In the genomic region with DNA sequence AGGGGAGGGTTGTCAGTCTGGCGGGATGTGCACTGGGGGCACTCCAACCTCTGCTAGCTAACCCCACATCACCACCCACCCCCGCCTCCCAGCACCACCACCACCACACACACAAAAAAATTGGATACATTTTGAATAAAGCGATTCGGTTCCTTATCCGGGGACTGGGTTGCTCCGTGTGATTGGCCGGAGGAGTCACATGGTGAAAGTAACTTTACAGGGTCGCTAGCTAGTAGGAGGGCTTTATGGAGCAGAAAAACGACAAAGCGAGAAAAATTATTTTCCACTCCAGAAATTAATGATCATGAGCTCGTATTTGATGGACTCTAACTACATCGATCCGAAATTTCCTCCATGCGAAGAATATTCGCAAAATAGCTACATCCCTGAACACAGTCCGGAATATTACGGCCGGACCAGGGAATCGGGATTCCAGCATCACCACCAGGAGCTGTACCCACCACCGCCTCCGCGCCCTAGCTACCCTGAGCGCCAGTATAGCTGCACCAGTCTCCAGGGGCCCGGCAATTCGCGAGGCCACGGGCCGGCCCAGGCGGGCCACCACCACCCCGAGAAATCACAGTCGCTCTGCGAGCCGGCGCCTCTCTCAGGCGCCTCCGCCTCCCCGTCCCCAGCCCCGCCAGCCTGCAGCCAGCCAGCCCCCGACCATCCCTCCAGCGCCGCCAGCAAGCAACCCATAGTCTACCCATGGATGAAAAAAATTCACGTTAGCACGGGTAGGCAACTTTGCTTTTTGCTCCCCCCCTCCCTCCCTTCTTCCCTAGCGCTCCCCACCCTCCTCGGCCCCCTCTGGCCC, we compare ENCODE assay signal across 8 cellular contexts. TPM values are rescaled to one million over a fixed set of nuclear protein-coding genes. Genes with fewer than 3 reads are reported as not detected.
DNase-seq lines count a peak whose midpoint lies in the region; ATAC-seq and TF ChIP-seq lines count a peak whose summit lies in the region.

HOXC4 (plus strand) TSS at position 211 of the 817 bp plus-strand sequence; CDS start at position 299, 88 bp downstream.

- peak within 1 kb of the TSS; percentile 35 for H3K4me3 ChIP-seq in iPS-15b (ENCODE audit: low read depth, low read length)
- H3K4me3 ChIP-seq in lower leg skin (ENCODE audit: low read depth, poor library complexity, severe bottlenecking): no peak within 1 kb of the TSS

- H3K4me1 ChIP-seq in iPS-15b (ENCODE audit: control insufficient read depth, insufficient read depth, low read length): peaks cover 18% of the 10 kb centered on the region

- peaks cover 3% of the 10 kb centered on the region for H3K36me3 Mint-ChIP-seq in activated CD4-positive, alpha-beta T cell treated with anti-CD3 and anti-CD28 coated beads, Interleukin-2, amount 10 ng/mL, durations not matched to agents 7 days and 5 days (ENCODE audit: low read depth)
- H3K36me3 Mint-ChIP-seq in activated CD4-positive, alpha-beta memory T cell treated with anti-CD3 and anti-CD28 coated beads for 36 hours: no peaks in the 10 kb centered on the region
- no peaks in the 10 kb centered on the region for H3K36me3 Mint-ChIP-seq in stimulated activated effector memory CD8-positive, alpha-beta T cell treated with anti-CD3 and anti-CD28 coated beads, Interleukin-12 subunit alpha, Interleukin-12 subunit beta, amount 100 ng/mL, for 72 hours

- H3K4me1 Mint-ChIP-seq in activated CD4-positive, alpha-beta T cell treated with anti-CD3 and anti-CD28 coated beads, Interleukin-2, amount 10 ng/mL, durations not matched to agents 7 days and 5 days: peaks cover 27% of the 10 kb centered on the region
- H3K4me1 Mint-ChIP-seq in activated CD4-positive, alpha-beta memory T cell treated with anti-CD3 and anti-CD28 coated beads for 36 hours (ENCODE audit: low read depth): peaks cover 28% of the 10 kb centered on the region
- peaks cover 35% of the 10 kb centered on the region for H3K4me1 Mint-ChIP-seq in stimulated activated effector memory CD8-positive, alpha-beta T cell treated with anti-CD3 and anti-CD28 coated beads, Interleukin-12 subunit alpha, Interleukin-12 subunit beta, amount 100 ng/mL, for 72 hours

- H3K27me3 Mint-ChIP-seq in activated CD4-positive, alpha-beta T cell treated with anti-CD3 and anti-CD28 coated beads, Interleukin-2, amount 10 ng/mL, durations not matched to agents 7 days and 5 days: peaks cover 93% of the 10 kb centered on the region
- H3K27me3 Mint-ChIP-seq in activated CD4-positive, alpha-beta memory T cell treated with anti-CD3 and anti-CD28 coated beads for 36 hours: peaks cover 78% of the 10 kb centered on the region

- 73 to 74% methylated on average over 45 of the region's 45 CpGs for WGBS in lower leg skin, 2 donors

- H3K9ac ChIP-seq in iPS-15b (ENCODE audit: low read depth, low read length): no peak within 1 kb of the TSS

- peak; percentile 43 for ATAC-seq in HG03064 (IDR thresholded peaks at IDR 0.05; ENCODE audit: low read depth, unreplicated experiment)
- ATAC-seq in stimulated activated effector memory CD8-positive, alpha-beta T cell treated with anti-CD3 and anti-CD28 coated beads, Interleukin-12 subunit alpha, Interleukin-12 subunit beta, amount 100 ng/mL, for 72 hours: peak; percentile 80

- H3K9me3 ChIP-seq in iPS-15b (ENCODE audit: control insufficient read depth, insufficient read depth, low read length): no peaks in the 10 kb centered on the region

- H3K27ac Mint-ChIP-seq in activated CD4-positive, alpha-beta T cell treated with anti-CD3 and anti-CD28 coated beads, Interleukin-2, amount 10 ng/mL, durations not matched to agents 7 days and 5 days: peak within 1 kb of the TSS; percentile 69
- H3K27ac Mint-ChIP-seq in activated CD4-positive, alpha-beta memory T cell treated with anti-CD3 and anti-CD28 coated beads for 36 hours: no peak within 1 kb of the TSS
- H3K27ac Mint-ChIP-seq in stimulated activated effector memory CD8-positive, alpha-beta T cell treated with anti-CD3 and anti-CD28 coated beads, Interleukin-12 subunit alpha, Interleukin-12 subunit beta, amount 100 ng/mL, for 72 hours: peak within 1 kb of the TSS; percentile 86

- no peak for TF ChIP-seq POLR2A in lower leg skin (IDR thresholded peaks at IDR 0.05)

- no peaks in the 10 kb centered on the region for H3K9me3 Mint-ChIP-seq in activated CD4-positive, alpha-beta T cell treated with anti-CD3 and anti-CD28 coated beads, Interleukin-2, amount 10 ng/mL, durations not matched to agents 7 days and 5 days
- H3K9me3 Mint-ChIP-seq in activated CD4-positive, alpha-beta memory T cell treated with anti-CD3 and anti-CD28 coated beads for 36 hours: no peaks in the 10 kb centered on the region
- H3K9me3 Mint-ChIP-seq in stimulated activated effector memory CD8-positive, alpha-beta T cell treated with anti-CD3 and anti-CD28 coated beads, Interleukin-12 subunit alpha, Interleukin-12 subunit beta, amount 100 ng/mL, for 72 hours: no peaks in the 10 kb centered on the region

- CTCF ChIA-PET in activated CD4-positive, alpha-beta T cell treated with anti-CD3 and anti-CD28 coated beads, Interleukin-2, amount 10 ng/mL, durations not matched to agents 7 days and 5 days (lab: Charles Lee): interaction anchor here (0.6 to 4.7 kb wide), 11 partner anchors 10 to 409 kb away, joined by 3 to 25 read pairs (median 4); partner anchors contain the start of genes HOXC10 and HOXC5
- CTCF ChIA-PET in activated CD4-positive, alpha-beta memory T cell treated with anti-CD3 and anti-CD28 coated beads for 36 hours (lab: Charles Lee): interaction anchor here (0.6 to 4.0 kb wide), 8 partner anchors 21 to 166 kb away, joined by 3 to 18 read pairs (median 4); partner anchors contain the start of genes HOXC10 and HOXC5

- H3K27me3 ChIP-seq in iPS-15b (ENCODE audit: control insufficient read depth, insufficient read depth, low read length): peaks cover 99% of the 10 kb centered on the region

- TF ChIP-seq CTCF in lower leg skin (IDR thresholded peaks at IDR 0.05): no peak

- no peak for DNase-seq in activated CD4-positive, alpha-beta T cell treated with anti-CD3 and anti-CD28 coated beads, Interleukin-2, amount 10 ng/mL, durations not matched to agents 7 days and 5 days
- DNase-seq in activated CD4-positive, alpha-beta T cell treated with anti-CD3 and anti-CD28 coated beads, Interleukin-2, amount 50 U/mL, for 48 hours: no peak
- no peak for DNase-seq in activated CD4-positive, alpha-beta memory T cell treated with anti-CD3 and anti-CD28 coated beads for 36 hours
- DNase-seq in stimulated activated effector memory CD8-positive, alpha-beta T cell treated with anti-CD3 and anti-CD28 coated beads, Interleukin-12 subunit alpha, Interleukin-12 subunit beta, amount 100 ng/mL, for 72 hours (ENCODE audit: low spot score in 2 of 2): no peak
- DNase-seq in lower leg skin (ENCODE audit: low spot score in 2 of 2) (no peak), A172 (ENCODE audit: low spot score) (no peak)

- no peaks in the 10 kb centered on the region for H3K36me3 ChIP-seq in iPS-15b (ENCODE audit: control insufficient read depth, insufficient read depth, low read length)

- POLR2A ChIA-PET in activated CD4-positive, alpha-beta T cell treated with anti-CD3 and anti-CD28 coated beads, Interleukin-2, amount 10 ng/mL, durations not matched to agents 7 days and 5 days (lab: Charles Lee): interaction anchor here (0.6 kb wide), 1 partner anchor 1745 kb away, joined by 3 read pairs; no protein-coding TSS in a partner anchor
- POLR2A ChIA-PET in activated CD4-positive, alpha-beta memory T cell treated with anti-CD3 and anti-CD28 coated beads for 36 hours (lab: Charles Lee): no interaction called here

- peak within 1 kb of the TSS; percentile 48 for H3K4me3 Mint-ChIP-seq in activated CD4-positive, alpha-beta T cell treated with anti-CD3 and anti-CD28 coated beads, Interleukin-2, amount 10 ng/mL, durations not matched to agents 7 days and 5 days
- peak within 1 kb of the TSS; percentile 33 for H3K4me3 Mint-ChIP-seq in activated CD4-positive, alpha-beta memory T cell treated with anti-CD3 and anti-CD28 coated beads for 36 hours
- H3K4me3 Mint-ChIP-seq in stimulated activated effector memory CD8-positive, alpha-beta T cell treated with anti-CD3 and anti-CD28 coated beads, Interleukin-12 subunit alpha, Interleukin-12 subunit beta, amount 100 ng/mL, for 72 hours: peak within 1 kb of the TSS; percentile 72

- intact Hi-C loops in activated CD4-positive, alpha-beta memory T cell treated with anti-CD3 and anti-CD28 coated beads for 36 hours (cut with micrococcal nuclease): loop anchor here (5.0 kb wide), 2 partner anchors 62 to 102 kb away; partner anchors contain the start of gene HOXC12
- intact Hi-C loops in lower leg skin (cut with DNase I; ENCODE audit: low total_unique reads): no loop called here

RNA-seq across cellular contexts. Expression of gene HOXC4, which starts in this region (rescaled TPM):
- not detected for total RNA-seq in activated CD4-positive, alpha-beta T cell treated with anti-CD3 and anti-CD28 coated beads, Interleukin-2, amount 10 ng/mL, durations not matched to agents 7 days and 5 days
- total RNA-seq in activated CD4-positive, alpha-beta memory T cell treated with anti-CD3 and anti-CD28 coated beads for 36 hours: under 1 TPM in 1 of 2 experiments, not detected in 1; 0.17 TPM
- total RNA-seq in lower leg skin: 1 to 10 TPM; 1.7 to 6.1 (median 3.2) TPM
- not detected in 2 replicates for total RNA-seq in A172 (2014; rRNA removed; shearing (Covaris generic))
